ENCODE assay signal across 1 cellular context in the genomic region with DNA sequence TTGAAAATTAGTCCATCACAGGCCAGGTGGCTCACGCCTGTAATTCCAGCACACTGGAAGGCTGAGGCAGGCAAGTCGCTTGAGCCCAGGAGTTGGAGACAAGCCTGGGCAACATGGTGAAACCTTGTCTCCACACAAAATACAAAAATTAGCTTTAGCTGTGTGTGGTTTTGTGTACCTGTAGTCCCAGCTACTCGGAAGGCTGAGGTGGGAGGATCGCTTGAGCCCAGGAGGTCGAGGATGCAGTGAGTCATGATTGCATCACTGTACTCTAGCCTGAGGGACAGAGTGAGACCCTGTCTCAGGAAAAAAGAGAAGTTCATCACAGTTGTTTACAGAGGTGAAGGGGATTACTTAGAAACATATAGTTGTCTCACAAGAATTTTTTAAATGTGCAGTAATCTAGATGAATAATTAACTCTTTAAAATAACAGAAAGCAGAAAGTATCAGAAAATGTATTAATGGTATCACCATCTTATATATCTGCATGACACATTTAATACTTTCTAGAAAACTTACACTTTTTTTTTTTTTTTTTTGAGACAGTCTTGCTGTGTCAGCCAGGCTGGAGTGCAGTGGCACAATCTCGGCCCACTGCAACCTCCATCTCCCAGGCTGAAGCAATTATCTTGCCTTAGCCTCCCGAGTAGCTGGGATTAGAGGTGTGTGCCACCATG.
TF ChIP-seq lines count a peak whose summit lies in the region.

No MANE protein-coding gene starts in this region.

TF ChIP-seq in HCT116, 20 proteins besides CTCF, POLR2A, EP300 and RAD21 (continued from another document):
- TF ChIP-seq, protein P1, sequence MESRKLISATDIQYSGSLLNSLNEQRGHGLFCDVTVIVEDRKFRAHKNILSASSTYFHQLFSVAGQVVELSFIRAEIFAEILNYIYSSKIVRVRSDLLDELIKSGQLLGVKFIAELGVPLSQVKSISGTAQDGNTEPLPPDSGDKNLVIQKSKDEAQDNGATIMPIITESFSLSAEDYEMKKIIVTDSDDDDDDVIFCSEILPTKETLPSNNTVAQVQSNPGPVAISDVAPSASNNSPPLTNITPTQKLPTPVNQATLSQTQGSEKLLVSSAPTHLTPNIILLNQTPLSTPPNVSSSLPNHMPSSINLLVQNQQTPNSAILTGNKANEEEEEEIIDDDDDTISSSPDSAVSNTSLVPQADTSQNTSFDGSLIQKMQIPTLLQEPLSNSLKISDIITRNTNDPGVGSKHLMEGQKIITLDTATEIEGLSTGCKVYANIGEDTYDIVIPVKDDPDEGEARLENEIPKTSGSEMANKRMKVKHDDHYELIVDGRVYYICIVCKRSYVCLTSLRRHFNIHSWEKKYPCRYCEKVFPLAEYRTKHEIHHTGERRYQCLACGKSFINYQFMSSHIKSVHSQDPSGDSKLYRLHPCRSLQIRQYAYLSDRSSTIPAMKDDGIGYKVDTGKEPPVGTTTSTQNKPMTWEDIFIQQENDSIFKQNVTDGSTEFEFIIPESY (IDR thresholded peaks at IDR 0.05; ENCODE audit: extremely low read depth, insufficient replicate concordance, low read length) = no peak
- TF ChIP-seq REST (IDR thresholded peaks at IDR 0.05; ENCODE audit: low read depth) (no peak), FOSL1 (IDR thresholded peaks at IDR 0.05; ENCODE audit: low read depth) (peak; percentile 92), CBX3 (IDR thresholded peaks at IDR 0.05; ENCODE audit: low read depth) (no peak), JUND (IDR thresholded peaks at IDR 0.05) (peak; percentile 89), EZH2 (IDR thresholded peaks at IDR 0.05) (no peak), SRF (IDR thresholded peaks at IDR 0.05; ENCODE audit: low read depth) (no peak), TCF7L2 (IDR thresholded peaks at IDR 0.05; ENCODE audit: borderline replicate concordance, extremely low read depth, insufficient read depth, insufficient read length) (no peak)
